ENCODE assay signal across 15 cellular contexts in the genomic region with DNA sequence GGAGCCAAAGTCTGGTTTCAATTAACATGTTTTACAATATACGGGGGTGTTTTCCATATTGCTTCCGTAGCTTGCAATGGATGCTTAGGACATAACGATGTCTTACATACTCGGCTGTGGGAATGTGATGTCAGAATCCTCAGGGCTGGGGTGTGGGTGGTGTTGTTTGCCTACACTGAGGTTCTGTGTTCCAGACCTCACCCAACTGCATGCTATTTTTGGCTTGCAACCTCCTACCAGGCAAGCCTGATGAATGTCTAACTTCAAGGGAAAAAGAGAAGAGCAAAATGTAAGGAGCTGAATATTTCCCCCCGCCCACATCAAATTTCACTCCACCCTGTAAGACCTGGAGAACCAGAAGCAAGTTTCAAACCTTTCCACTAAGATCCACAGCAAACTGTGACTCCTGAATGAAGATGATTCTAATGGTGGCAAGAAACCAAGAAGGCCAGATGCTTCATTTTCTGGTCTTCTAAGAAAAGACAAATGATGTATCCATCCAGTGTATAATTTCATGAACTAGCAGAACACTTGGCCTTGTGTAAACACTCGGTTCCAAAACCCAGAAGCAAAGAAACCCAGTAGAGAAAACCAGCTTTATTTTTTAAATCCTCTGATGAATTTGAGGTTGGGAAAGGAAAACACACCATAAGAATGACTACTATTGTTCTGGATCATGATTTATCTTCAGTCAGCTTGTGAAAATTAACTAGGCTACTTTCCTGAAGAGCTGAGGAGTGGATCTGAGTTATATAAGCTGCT.
A peak's percentile ranks its signal among the peaks of the same experiment; 100 is the strongest.
DNase-seq lines count a peak whose midpoint lies in the region; ATAC-seq and TF ChIP-seq lines count a peak whose summit lies in the region.
"Had no signal": no experiment of that assay in that cellular context is flagged by ENCODE, and none has a peak within 500 bp of the region (broad histone marks: within the 10 kb centered on the region; RNA-seq: fewer than 3 reads in every experiment).

No MANE protein-coding gene starts in this region.

- no peak overlapping the region for H3K4me3 ChIP-seq in HEK293 (ENCODE audit: low read depth, low read length)
- H3K4me3 ChIP-seq in right atrium auricular region = no peak overlapping the region
- H3K4me3 ChIP-seq: HAP-1, psoas muscle had no signal

- POLR2A ChIA-PET in HEK293 (lab: Yijun Ruan, JAX) = no interaction called here
- POLR2A ChIA-PET in HEK293T (lab: Yijun Ruan, JAX) = interaction anchor here (1.2 kb wide), 1 partner anchor 11 kb away, joined by 3 read pairs; no protein-coding TSS in a partner anchor

- CTCF ChIA-PET in HEK293 (lab: Yijun Ruan, JAX) = interaction anchor here (0.5 to 0.9 kb wide), 3 partner anchors 11 to 254 kb away, joined by 3 to 6 read pairs (median 4); no protein-coding TSS in a partner anchor
- CTCF ChIA-PET in HEK293T (lab: Yijun Ruan, JAX) = interaction anchor here (1.0 to 1.1 kb wide), 2 partner anchors 13 to 19 kb away, joined by 3 read pairs; no protein-coding TSS in a partner anchor

- H3K27me3 ChIP-seq in right atrium auricular region = no peaks in the 10 kb centered on the region

- H3K27ac ChIP-seq in HEK293 (ENCODE audit: extremely low read depth, low read depth, low read length) (no peak overlapping the region), right atrium auricular region (peak overlapping the region; percentile 3 to 50)
- H3K27ac ChIP-seq: psoas muscle had no signal

- H3K36me3 ChIP-seq in HEK293 (ENCODE audit: control insufficient read depth in 2 of 2, insufficient read depth in 1 of 2, low read length in 2 of 2) (no peaks in the 10 kb centered on the region), right atrium auricular region (no peaks in the 10 kb centered on the region)
- H3K36me3 ChIP-seq: HAP-1 had no signal

- ATAC-seq in HG03159 (IDR thresholded peaks at IDR 0.05; ENCODE audit: unreplicated experiment) (no peak), GM21723 (IDR thresholded peaks at IDR 0.05; ENCODE audit: unreplicated experiment) (no peak)
- ATAC-seq: psoas muscle had no signal

- TF ChIP-seq CTCF in HEK293 (tag by site-specific recombination; IDR thresholded peaks at IDR 0.05) (no peak), right atrium auricular region (IDR thresholded peaks at IDR 0.05) (no peak)

- DNase-seq in cerebellar cortex (ENCODE audit: low spot score) (peak; percentile 63), right atrium auricular region (ENCODE audit: low spot score) (no peak), renal cortical epithelial cell (ENCODE audit: low read depth) (peak; percentile 20), NCI-H1436 treated with DMSO at 0.1 percent for 48 hours (lab: John Stamatoyannopoulos, UW) (no peak), HEK293T (ENCODE audit: extremely low spot score) (no peak)
- DNase-seq: activated CD4-positive, alpha-beta memory T cell treated with anti-CD3 and anti-CD28 coated beads for 36 hours; central memory CD4-positive, alpha-beta T cell; NCI-H748 treated with DMSO at 0.1 percent for 48 hours; psoas muscle; stimulated activated naive CD4-positive, alpha-beta T cell treated with Interleukin-2 at 50 U/mL for 16 hours; T1000 had no signal

- H3K9me3 ChIP-seq in HEK293 (ENCODE audit: control insufficient read depth, insufficient read depth, low read depth, low read length) (no peaks in the 10 kb centered on the region), right atrium auricular region (no peaks in the 10 kb centered on the region)
- H3K9me3 ChIP-seq: HAP-1, psoas muscle had no signal

- peaks cover 8% of the 10 kb centered on the region; the same call in 1 of the 2 replicates for H3K4me1 ChIP-seq in HEK293 (ENCODE audit: control insufficient read depth, insufficient read depth, low read length)
- H3K4me1 ChIP-seq in right atrium auricular region = no peaks in the 10 kb centered on the region
- H3K4me1 ChIP-seq: HAP-1, psoas muscle had no signal

TF ChIP-seq in HEK293, 187 proteins besides CTCF, POLR2A, EP300 and RAD21:
- TF ChIP-seq ZNF175 (tag by site-specific recombination; IDR thresholded peaks at IDR 0.05) (no peak), EGR2 (tag by site-specific recombination; IDR thresholded peaks at IDR 0.05; ENCODE audit: low read depth) (peak; percentile 79), ZFHX2 (tag by site-specific recombination; conservative IDR thresholded peaks at IDR 0.05) (peak; percentile 89)

TF ChIP-seq in HEK293T, 16 proteins besides CTCF, POLR2A, EP300 and RAD21:
- no peak for TF ChIP-seq NFRKB (IDR thresholded peaks at IDR 0.05)
- TF ChIP-seq FOXK2 (IDR thresholded peaks at IDR 0.05) = no peak
- no peak for TF ChIP-seq LEF1 (IDR thresholded peaks at IDR 0.05; ENCODE audit: borderline replicate concordance)

Comparison
In these comparisons a context has a peak if more than half of its experiments do, and no peak if none do; other contexts are left out.
1. DNase-seq: peak in cerebellar cortex (single experiment) and renal cortical epithelial cell (single experiment); none in right atrium auricular region (single experiment), NCI-H1436 treated with DMSO at 0.1 percent for 48 hours (single experiment) and HEK293T (single experiment).